Comparison of ENCODE assay signal across 1 cellular context in genomic region chr20:23889775-23890187, GRCh38.
TF ChIP-seq lines count a peak whose summit lies in the region.

No MANE protein-coding gene starts in this region.

TF ChIP-seq in GM23338, 12 proteins besides CTCF, POLR2A, EP300 and RAD21 (continued from another document):
- TF ChIP-seq ZNF462 (CRISPR knock-in tag; IDR thresholded peaks at IDR 0.05) (no peak), EZH2phosphoT487 (IDR thresholded peaks at IDR 0.05; ENCODE audit: unreplicated experiment) (no peak), ZNF331 (CRISPR knock-in tag; IDR thresholded peaks at IDR 0.05; ENCODE audit: low read depth) (no peak), CREB1 (CRISPR knock-in tag; IDR thresholded peaks at IDR 0.05; ENCODE audit: low read depth) (no peak)
